ENCODE assay signal across 1 cellular context in genomic region chr12:95784286-95784685, GRCh38.
TF ChIP-seq lines count a peak whose summit lies in the region.

No MANE protein-coding gene starts in this region.

TF ChIP-seq in HCT116, 20 proteins besides CTCF, POLR2A, EP300 and RAD21 (continued from another document):
- TF ChIP-seq ATF3 (IDR thresholded peaks at IDR 0.05) (no peak), CBX3 (IDR thresholded peaks at IDR 0.05; ENCODE audit: low read depth) (peak; percentile 48; the same call in 1 of the 2 replicates), SRF (IDR thresholded peaks at IDR 0.05; ENCODE audit: low read depth) (no peak), ZFX (IDR thresholded peaks at IDR 0.05) (no peak), EZH2 (IDR thresholded peaks at IDR 0.05) (no peak), EZH2phosphoT487 (IDR thresholded peaks at IDR 0.05; ENCODE audit: borderline replicate concordance) (no peak), ZNF274 (IDR thresholded peaks at IDR 0.05; ENCODE audit: low read depth, low read length) (no peak), MAX (IDR thresholded peaks at IDR 0.05) (no peak), SP1 (IDR thresholded peaks at IDR 0.05; ENCODE audit: low read depth) (no peak), EGR1 (IDR thresholded peaks at IDR 0.05; ENCODE audit: low read depth) (no peak)
